Comparison of ENCODE assay signal across 28 cellular contexts in genomic region chr18:43398601-43399000, GRCh38.
"Had no signal": no experiment of that assay in that cellular context is flagged by ENCODE, and none has a peak within 500 bp of the region (broad histone marks: within the 10 kb centered on the region; RNA-seq: fewer than 3 reads in every experiment).

No MANE protein-coding gene starts in this region.

- H3K36me3 ChIP-seq: neural progenitor cell, ovary, right lobe of liver, spleen, suprapubic skin, tibial artery, transverse colon, upper lobe of right lung, uterus had no signal

- DNase-seq: natural killer cell; occipital lobe; ovary; posterior cingulate gyrus; psoas muscle; right cardiac atrium; right lobe of liver; spleen; stimulated activated CD4-positive, alpha-beta T cell treated with anti-CD3 and anti-CD28 coated beads, Interleukin-12 subunit alpha, Interleukin-12 subunit beta, amount 100 ng/mL, for 4 hours; stimulated activated CD4-positive, alpha-beta T cell treated with anti-CD3 and anti-CD28 coated beads, Interleukin-1b, Interleukin-23, amount 100 ng/mL, for 48 hours; stimulated activated CD4-positive, alpha-beta T cell treated with anti-CD3 and anti-CD28 coated beads, Interleukin-4, amount 100 ng/mL, for 1 hour; stimulated activated CD4-positive, alpha-beta T cell treated with anti-CD3 and anti-CD28 coated beads, Interleukin-4, amount 100 ng/mL, for 4 hours; stimulated activated CD8-positive, alpha-beta memory T cell treated with anti-CD3 and anti-CD28 coated beads, Interleukin-4, amount 100 ng/mL, for 48 hours; stimulated activated naive CD4-positive, alpha-beta T cell; stimulated activated naive CD8-positive, alpha-beta T cell treated with anti-CD3 and anti-CD28 coated beads, Interleukin-15, amount 100 ng/mL, for 72 hours; stimulated activated naive CD8-positive, alpha-beta T cell treated with anti-CD3 and anti-CD28 coated beads, Interleukin-15, Interleukin-2, amounts not matched to agents 100 U/mL and 50 U/mL, for 24 hours; substantia nigra; testis; tibial artery; transverse colon; upper lobe of right lung; uterus had no signal

- H3K4me1 ChIP-seq: neural progenitor cell, parathyroid adenoma, psoas muscle, right lobe of liver, spleen, suprapubic skin, testis, tibial artery, transverse colon, upper lobe of right lung, uterus had no signal

- H3K4me3 ChIP-seq: neural progenitor cell, ovary, psoas muscle, right lobe of liver, skin epidermis, smooth muscle cell, spleen, suprapubic skin, testis, tibial artery, transverse colon, upper lobe of right lung, uterus had no signal

- ATAC-seq: natural killer cell; psoas muscle; right cardiac atrium; right lobe of liver; stimulated activated memory B cell treated with anti-CD40 and anti-IgM and Interleukin-4, amounts not matched to agents 10 μg/mL and 1 μg/mL and 100 μg/mL, for 72 hours; stimulated activated naive CD8-positive, alpha-beta T cell treated with anti-CD3 and anti-CD28 coated beads, Interleukin-15, amount 100 ng/mL, for 72 hours; stimulated activated naive CD8-positive, alpha-beta T cell treated with anti-CD3 and anti-CD28 coated beads, Interleukin-15, Interleukin-2, amounts not matched to agents 100 U/mL and 50 U/mL, for 24 hours; upper lobe of right lung had no signal

- H3K9me3 ChIP-seq: ovary, psoas muscle, right lobe of liver, spleen, suprapubic skin, testis, tibial artery, transverse colon, upper lobe of right lung, uterus had no signal

- H3K27ac ChIP-seq: neural progenitor cell, ovary, parathyroid adenoma, psoas muscle, right lobe of liver, skin epidermis, spleen, suprapubic skin, testis, tibial artery, transverse colon, upper lobe of right lung, uterus had no signal

- H3K27me3 ChIP-seq: neural progenitor cell, ovary, right lobe of liver, spleen, suprapubic skin, testis, tibial artery, transverse colon, upper lobe of right lung, uterus had no signal
